8 cellular contexts compared by ENCODE assay signal in the genomic region with DNA sequence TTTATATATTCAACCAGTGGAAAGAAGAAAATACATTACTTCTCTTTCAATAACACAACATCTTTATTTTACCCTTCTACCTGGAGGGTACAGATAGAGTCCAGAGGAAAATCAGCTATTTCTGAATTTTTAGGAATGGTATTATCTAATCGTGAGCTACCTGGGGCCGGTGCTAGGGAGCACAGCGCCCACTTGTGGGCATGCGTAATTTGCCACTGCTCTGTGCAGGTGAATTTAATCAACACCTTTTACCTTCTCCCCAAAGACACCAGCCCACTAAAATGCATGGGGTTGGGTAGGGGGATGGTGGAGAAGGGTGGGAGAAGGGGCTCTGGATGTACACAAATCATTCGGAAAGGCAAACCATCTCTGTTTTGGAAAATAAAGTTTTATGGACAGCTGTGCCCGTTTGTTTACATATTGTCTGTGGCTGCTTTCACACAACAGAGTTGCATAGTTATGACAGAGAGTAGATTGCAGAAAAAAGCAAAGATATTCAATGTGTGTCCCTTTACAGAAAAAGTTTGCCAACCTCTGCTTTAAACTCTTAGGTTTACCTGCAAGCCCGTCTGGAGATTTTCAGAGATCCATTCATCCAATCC. TPM values are rescaled to one million over a fixed set of nuclear protein-coding genes. Genes with fewer than 3 reads are reported as not detected.
A peak's percentile ranks its signal among the peaks of the same experiment; 100 is the strongest.
DNase-seq lines count a peak whose midpoint lies in the region; ATAC-seq and TF ChIP-seq lines count a peak whose summit lies in the region.

No MANE protein-coding gene starts in this region.

- H3K9ac ChIP-seq in DND-41 (ENCODE audit: low read depth, low read length), result no peak overlapping the region

- H3K4me2 ChIP-seq in DND-41 (ENCODE audit: insufficient read depth, low read length), result no peak overlapping the region

- H3K4me3 Mint-ChIP-seq in chondrocyte (ENCODE audit: unreplicated experiment), result no peak overlapping the region
- H3K4me3 Mint-ChIP-seq in stimulated activated memory B cell treated with anti-CD40 and anti-IgM and Interleukin-4, amounts not matched to agents 10 μg/mL and 1 μg/mL and 100 μg/mL, for 72 hours, result no peak overlapping the region
- no peak overlapping the region for H3K4me3 Mint-ChIP-seq in activated T-helper 2 cell treated with anti-CD3 and anti-CD28 coated beads, Interferon-gamma antibody, Interleukin-2, Interleukin-4, amounts not matched to agents 10 μg/mL and 5 μg/mL and 100 μg/mL, durations not matched to agents 14 hours and 24 hours and 36 hours (ENCODE audit: low read depth)

- TF ChIP-seq CTCF in DND-41 (IDR thresholded peaks at IDR 0.05; ENCODE audit: borderline replicate concordance, extremely low read depth, low read length, poor library complexity, severe bottlenecking), result peak; percentile 65
- TF ChIP-seq CTCF in chondrocyte (IDR thresholded peaks at IDR 0.05), result peak; percentile 51

- H3K79me2 ChIP-seq in DND-41 (ENCODE audit: insufficient read depth, low read length), result no peaks in the 10 kb centered on the region

- H3K4me3 ChIP-seq in DND-41 (ENCODE audit: low read depth in 1 of 2, low read length in 2 of 2), result no peak overlapping the region

- ATAC-seq in DND-41 (ENCODE audit: insufficient read depth, low read depth) (peak; percentile 40; the same call in 1 of the 3 replicates), GM19351 (IDR thresholded peaks at IDR 0.05; ENCODE audit: unreplicated experiment) (peak; percentile 72)
- peak; percentile 43 for ATAC-seq in stimulated activated memory B cell treated with anti-CD40 and anti-IgM and Interleukin-4, amounts not matched to agents 10 μg/mL and 1 μg/mL and 100 μg/mL, for 72 hours

- no peaks in the 10 kb centered on the region for H3K36me3 Mint-ChIP-seq in chondrocyte (ENCODE audit: low read depth)
- H3K36me3 Mint-ChIP-seq in stimulated activated memory B cell treated with anti-CD40 and anti-IgM and Interleukin-4, amounts not matched to agents 10 μg/mL and 1 μg/mL and 100 μg/mL, for 72 hours, result no peaks in the 10 kb centered on the region
- H3K36me3 Mint-ChIP-seq in activated T-helper 2 cell treated with anti-CD3 and anti-CD28 coated beads, Interferon-gamma antibody, Interleukin-2, Interleukin-4, amounts not matched to agents 10 μg/mL and 5 μg/mL and 100 μg/mL, durations not matched to agents 14 hours and 24 hours and 36 hours (ENCODE audit: low read depth), result no peaks in the 10 kb centered on the region

- no peaks in the 10 kb centered on the region for H3K27me3 ChIP-seq in DND-41 (ENCODE audit: insufficient read depth, low read length, poor library complexity)

- H3K4me1 Mint-ChIP-seq in chondrocyte (ENCODE audit: low read depth), result peaks cover 17% of the 10 kb centered on the region
- no peaks in the 10 kb centered on the region for H3K4me1 Mint-ChIP-seq in stimulated activated memory B cell treated with anti-CD40 and anti-IgM and Interleukin-4, amounts not matched to agents 10 μg/mL and 1 μg/mL and 100 μg/mL, for 72 hours
- H3K4me1 Mint-ChIP-seq in activated T-helper 2 cell treated with anti-CD3 and anti-CD28 coated beads, Interferon-gamma antibody, Interleukin-2, Interleukin-4, amounts not matched to agents 10 μg/mL and 5 μg/mL and 100 μg/mL, durations not matched to agents 14 hours and 24 hours and 36 hours (ENCODE audit: low read depth), result no peaks in the 10 kb centered on the region

- no peaks in the 10 kb centered on the region for H3K36me3 ChIP-seq in DND-41 (ENCODE audit: insufficient read depth, low read length)

- H3K9me3 ChIP-seq in DND-41 (ENCODE audit: insufficient read depth, low read length, severe bottlenecking), result no peaks in the 10 kb centered on the region

- H4K20me1 ChIP-seq in DND-41 (ENCODE audit: insufficient read depth, low read length), result no peaks in the 10 kb centered on the region

- no peaks in the 10 kb centered on the region for H3K27me3 Mint-ChIP-seq in chondrocyte (ENCODE audit: low read depth)
- H3K27me3 Mint-ChIP-seq in stimulated activated memory B cell treated with anti-CD40 and anti-IgM and Interleukin-4, amounts not matched to agents 10 μg/mL and 1 μg/mL and 100 μg/mL, for 72 hours, result no peaks in the 10 kb centered on the region
- H3K27me3 Mint-ChIP-seq in activated T-helper 2 cell treated with anti-CD3 and anti-CD28 coated beads, Interferon-gamma antibody, Interleukin-2, Interleukin-4, amounts not matched to agents 10 μg/mL and 5 μg/mL and 100 μg/mL, durations not matched to agents 14 hours and 24 hours and 36 hours (ENCODE audit: low read depth), result no peaks in the 10 kb centered on the region

- no peak overlapping the region for H3K27ac Mint-ChIP-seq in chondrocyte (ENCODE audit: unreplicated experiment)
- no peak overlapping the region for H3K27ac Mint-ChIP-seq in stimulated activated memory B cell treated with anti-CD40 and anti-IgM and Interleukin-4, amounts not matched to agents 10 μg/mL and 1 μg/mL and 100 μg/mL, for 72 hours
- H3K27ac Mint-ChIP-seq in activated T-helper 2 cell treated with anti-CD3 and anti-CD28 coated beads, Interferon-gamma antibody, Interleukin-2, Interleukin-4, amounts not matched to agents 10 μg/mL and 5 μg/mL and 100 μg/mL, durations not matched to agents 14 hours and 24 hours and 36 hours, result no peak overlapping the region

- H2AFZ ChIP-seq in DND-41 (ENCODE audit: low read depth, low read length), result no peak overlapping the region

- intact Hi-C loops in activated T-helper 2 cell treated with anti-CD3 and anti-CD28 coated beads, Interferon-gamma antibody, Interleukin-2, Interleukin-4, amounts not matched to agents 10 μg/mL and 5 μg/mL and 100 μg/mL, durations not matched to agents 14 hours and 24 hours and 36 hours (cut with micrococcal nuclease), result loop anchor here (1.0 to 5.0 kb wide), 2 partner anchors 620 to 1181 kb away; no protein-coding TSS in a partner anchor

- H3K4me1 ChIP-seq in DND-41 (ENCODE audit: insufficient read depth, low read length), result no peaks in the 10 kb centered on the region

- H3K27ac ChIP-seq in DND-41 (ENCODE audit: low read length), result no peak overlapping the region

- DNase-seq in DND-41 (peak; percentile 9), NCI-H1105 treated with DMSO at 0.1 percent for 48 hours (lab: John Stamatoyannopoulos, UW) (peak; percentile 45), chondrocyte (ENCODE audit: low spot score) (no peak), midbrain (lab: John Stamatoyannopoulos, UW) (no peak), Ammon's horn (ENCODE audit: low spot score) (no peak)
- no peak for DNase-seq in activated T-helper 2 cell treated with anti-CD3 and anti-CD28 coated beads, Interferon-gamma antibody, Interleukin-2, Interleukin-4, amounts not matched to agents 10 μg/mL and 5 μg/mL and 100 μg/mL, durations not matched to agents 14 hours and 24 hours and 36 hours (ENCODE audit: low spot score)

- no peaks in the 10 kb centered on the region for H3K9me3 Mint-ChIP-seq in chondrocyte (ENCODE audit: low read depth)
- H3K9me3 Mint-ChIP-seq in stimulated activated memory B cell treated with anti-CD40 and anti-IgM and Interleukin-4, amounts not matched to agents 10 μg/mL and 1 μg/mL and 100 μg/mL, for 72 hours, result no peaks in the 10 kb centered on the region
- no peaks in the 10 kb centered on the region for H3K9me3 Mint-ChIP-seq in activated T-helper 2 cell treated with anti-CD3 and anti-CD28 coated beads, Interferon-gamma antibody, Interleukin-2, Interleukin-4, amounts not matched to agents 10 μg/mL and 5 μg/mL and 100 μg/mL, durations not matched to agents 14 hours and 24 hours and 36 hours

RNA-seq across cellular contexts. Expression of a gene that starts 51.5 kb away (rescaled TPM):
- total RNA-seq in chondrocyte, result not detected in 3 replicates
- not detected in 2 replicates for total RNA-seq in activated T-helper 2 cell treated with anti-CD3 and anti-CD28 coated beads, Interferon-gamma antibody, Interleukin-2, Interleukin-4, amounts not matched to agents 10 μg/mL and 5 μg/mL and 100 μg/mL, durations not matched to agents 14 hours and 24 hours and 36 hours

Comparison
In these comparisons a context has a peak if more than half of its experiments do, and no peak if none do; other contexts are left out.
1. DNase-seq: peak in DND-41 (single experiment) and NCI-H1105 treated with DMSO at 0.1 percent for 48 hours (single experiment); none in chondrocyte (single experiment), midbrain (single experiment), Ammon's horn (single experiment) and activated T-helper 2 cell treated with anti-CD3 and anti-CD28 coated beads, Interferon-gamma antibody, Interleukin-2, Interleukin-4, amounts not matched to agents 10 μg/mL and 5 μg/mL and 100 μg/mL, durations not matched to agents 14 hours and 24 hours and 36 hours (single experiment).
2. Peak in every context shown above with its lines, with median percentiles within 50 percentile points of each other: ATAC-seq.